18 cellular contexts compared by ENCODE assay signal in the genomic region with DNA sequence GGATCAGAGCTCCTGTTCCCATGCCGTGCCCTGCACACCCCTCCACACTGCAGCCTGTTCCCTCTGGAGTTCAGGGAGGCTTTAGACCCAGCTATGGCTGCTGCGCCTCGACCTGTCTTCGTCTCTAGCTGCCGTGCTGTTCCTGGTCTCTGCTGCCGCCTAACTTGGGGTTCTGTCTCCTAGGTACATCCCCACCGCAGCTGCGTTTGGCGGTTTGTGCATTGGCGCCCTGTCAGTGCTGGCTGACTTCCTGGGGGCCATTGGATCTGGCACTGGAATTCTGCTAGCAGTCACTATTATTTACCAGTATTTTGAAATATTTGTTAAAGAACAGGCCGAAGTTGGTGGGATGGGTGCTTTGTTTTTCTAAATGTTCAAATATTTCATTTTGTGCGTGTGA. TPM values are rescaled to one million over a fixed set of nuclear protein-coding genes. Genes with fewer than 3 reads are reported as not detected.
DNase-seq lines count a peak whose midpoint lies in the region; ATAC-seq and TF ChIP-seq lines count a peak whose summit lies in the region.
"Had no signal": no experiment of that assay in that cellular context is flagged by ENCODE, and none has a peak within 500 bp of the region (broad histone marks: within the 10 kb centered on the region; RNA-seq: fewer than 3 reads in every experiment).

No MANE protein-coding gene starts in this region.

- no peak overlapping the region for H4K8ac ChIP-seq in H9 (replicated peaks; ENCODE audit: insufficient read length, low read depth, low read length)
- H4K8ac ChIP-seq in neuronal stem cell (ENCODE audit: low read depth, low read length), result no peak overlapping the region

- no peak overlapping the region for H2BK5ac ChIP-seq in H9 (ENCODE audit: insufficient read length, low read length)
- no peak overlapping the region for H2BK5ac ChIP-seq in neuronal stem cell (ENCODE audit: low read length)

- no peaks in the 10 kb centered on the region for H3K79me1 ChIP-seq in H9 (ENCODE audit: insufficient read depth, low read depth, low read length, poor library complexity, severe bottlenecking)
- H3K79me1 ChIP-seq in neuronal stem cell (ENCODE audit: low read depth, low read length), result no peaks in the 10 kb centered on the region

- H3T11ph ChIP-seq in H9 (ENCODE audit: low read length), result no peak overlapping the region

- H3K4me3 ChIP-seq in neuronal stem cell (ENCODE audit: low read length in 2 of 2), result peak overlapping the region in 1 of 2 donors; percentile 31
- H3K4me3 ChIP-seq: GM23248, PC-9 had no signal

- H3K9me3 ChIP-seq in H9 (ENCODE audit: control insufficient read depth, low read depth, low read length) (no peaks in the 10 kb centered on the region), neuronal stem cell (replicated peaks in 1 of 2; ENCODE audit: control insufficient read depth in 2 of 2, insufficient read depth in 1 of 2, low read depth in 1 of 2, low read length in 2 of 2) (no peaks in the 10 kb centered on the region)

- no peak overlapping the region for H2BK20ac ChIP-seq in H9 (ENCODE audit: low read depth, low read length, poor library complexity, severe bottlenecking)

- peaks cover 0 to 3% of the 10 kb centered on the region in 2 experiments; a peak in 2 of 4 replicates for H3K4me1 Mint-ChIP-seq in H9
- no peaks in the 10 kb centered on the region for H3K4me1 Mint-ChIP-seq in activated CD8-positive, alpha-beta memory T cell treated with anti-CD3 and anti-CD28 coated beads, Interleukin-2, amount 10 ng/mL, durations not matched to agents 7 days and 5 days

- H3K4me3 Mint-ChIP-seq in H9, result no peak overlapping the region
- no peak overlapping the region for H3K4me3 Mint-ChIP-seq in activated CD8-positive, alpha-beta memory T cell treated with anti-CD3 and anti-CD28 coated beads, Interleukin-2, amount 10 ng/mL, durations not matched to agents 7 days and 5 days

- H2BK15ac ChIP-seq in H9 (ENCODE audit: low read depth, low read length), result no peak overlapping the region
- H2BK15ac ChIP-seq in neuronal stem cell (ENCODE audit: low read length), result no peak overlapping the region

- no CpG with 5 or more reads among the region's 12 CpGs for WGBS in H9 (ENCODE audit: extremely low coverage, insufficient read length, low lambda C conversion rate)
- WGBS in neuronal stem cell (ENCODE audit: extremely low coverage in 2 of 2, insufficient read length in 2 of 2, insufficient replicate concordance in 1 of 2), 2 donors, result no CpG with 5 or more reads among the region's 12 CpGs

- no peaks in the 10 kb centered on the region for H4K20me1 ChIP-seq in H9 (ENCODE audit: control insufficient read depth, insufficient read depth, insufficient read length)

- H2BK120ac ChIP-seq in H9 (ENCODE audit: low read depth, low read length, poor library complexity, severe bottlenecking), result no peak overlapping the region
- no peak overlapping the region for H2BK120ac ChIP-seq in neuronal stem cell (ENCODE audit: low read depth, low read length)

- no peaks in the 10 kb centered on the region for H3K79me2 ChIP-seq in H9 (ENCODE audit: insufficient read depth, low read length)

- H3K23me2 ChIP-seq in H9 (ENCODE audit: insufficient read length, low read depth, low read length, poor library complexity, severe bottlenecking), result no peaks in the 10 kb centered on the region

- H4K91ac ChIP-seq in H9 (ENCODE audit: insufficient read length, low read depth, low read length), result no peak overlapping the region
- no peak overlapping the region for H4K91ac ChIP-seq in neuronal stem cell (ENCODE audit: low read depth, low read length, poor library complexity)

- H3K23ac ChIP-seq in H9 (ENCODE audit: insufficient read length, low read depth, low read length), result no peak overlapping the region
- H3K23ac ChIP-seq in neuronal stem cell (ENCODE audit: low read depth, low read length, poor library complexity), result peak overlapping the region; percentile 40

- H3K4me1 ChIP-seq in H9 (ENCODE audit: insufficient read depth, low read length), result no peaks in the 10 kb centered on the region
- no peaks in the 10 kb centered on the region for H3K4me1 ChIP-seq in neuronal stem cell (ENCODE audit: control insufficient read depth in 2 of 2, insufficient read depth in 1 of 2, low read depth in 1 of 2, low read length in 2 of 2)

- H3K18ac ChIP-seq in H9 (ENCODE audit: insufficient read length, low read depth, low read length) (no peak overlapping the region), neuronal stem cell (ENCODE audit: low read length) (no peak overlapping the region)

- H3K14ac ChIP-seq in H9 (ENCODE audit: insufficient read depth, low read length) (no peak overlapping the region), neuronal stem cell (ENCODE audit: low read length) (no peak overlapping the region)

- H3K27ac Mint-ChIP-seq in H9, result peak overlapping the region in 2 of 3 experiments; percentile 57 to 60; a peak in 1 of 7 replicates
- H3K27ac Mint-ChIP-seq in activated CD8-positive, alpha-beta memory T cell treated with anti-CD3 and anti-CD28 coated beads, Interleukin-2, amount 10 ng/mL, durations not matched to agents 7 days and 5 days, result no peak overlapping the region

- H3K4ac ChIP-seq in H9 (ENCODE audit: low read depth, low read length) (no peak overlapping the region), neuronal stem cell (ENCODE audit: low read length) (no peak overlapping the region)

- H3K36me3 ChIP-seq in neuronal stem cell (replicated peaks in 1 of 2; ENCODE audit: control insufficient read depth in 2 of 2, insufficient read depth in 2 of 2, low read length in 2 of 2), result peaks cover 31 to 96% of the 10 kb centered on the region in 2 donors

- no peak overlapping the region for H2AFZ ChIP-seq in H9 (ENCODE audit: low read length)
- no peak overlapping the region for H2AFZ ChIP-seq in neuronal stem cell (ENCODE audit: low read length)
- H2AFZ ChIP-seq: GM23248, PC-9 had no signal

- peaks cover 9 to 78% (median 47%) of the 10 kb centered on the region in 3 experiments; a peak in 6 of 7 replicates for H3K36me3 Mint-ChIP-seq in H9 (ENCODE audit: insufficient read depth in 1 of 3, low read depth in 3 of 3)
- peaks cover 53% of the 10 kb centered on the region for H3K36me3 Mint-ChIP-seq in activated CD8-positive, alpha-beta memory T cell treated with anti-CD3 and anti-CD28 coated beads, Interleukin-2, amount 10 ng/mL, durations not matched to agents 7 days and 5 days

- H2BK12ac ChIP-seq in H9 (ENCODE audit: insufficient read length, low read depth, low read length) (no peak overlapping the region), neuronal stem cell (ENCODE audit: low read length) (no peak overlapping the region)

- ATAC-seq in activated CD8-positive, alpha-beta memory T cell treated with anti-CD3 and anti-CD28 coated beads, Interleukin-2, amount 10 ng/mL, durations not matched to agents 7 days and 5 days, result no peak

- H3K27ac ChIP-seq in H9 (ENCODE audit: insufficient read length, low read depth, low read length), result no peak overlapping the region
- peak overlapping the region; percentile 26 for H3K27ac ChIP-seq in angular gyrus (ENCODE audit: low read depth, low read length)
- peak overlapping the region; percentile 80 for H3K27ac ChIP-seq in layer of hippocampus (ENCODE audit: low read depth, low read length)
- no peak overlapping the region for H3K27ac ChIP-seq in neuronal stem cell (replicated peaks; ENCODE audit: low read length)
- H3K27ac ChIP-seq: GM23248, KMS-11, PC-9 had no signal

- no peak overlapping the region for H3K4me2 ChIP-seq in H9 (ENCODE audit: insufficient read depth, insufficient read length, low read length)
- no peak overlapping the region for H3K4me2 ChIP-seq in neuronal stem cell (ENCODE audit: insufficient read depth, low read length, poor library complexity, severe bottlenecking)
- H3K4me2 ChIP-seq: KMS-11, PC-9 had no signal

- no peaks in the 10 kb centered on the region for H3K27me3 Mint-ChIP-seq in H9 (ENCODE audit: low read depth)
- H3K27me3 Mint-ChIP-seq in activated CD8-positive, alpha-beta memory T cell treated with anti-CD3 and anti-CD28 coated beads, Interleukin-2, amount 10 ng/mL, durations not matched to agents 7 days and 5 days, result no peaks in the 10 kb centered on the region

- H3K56ac ChIP-seq in H9 (ENCODE audit: insufficient read length, low read depth, low read length), result no peak overlapping the region

- H4K5ac ChIP-seq in H9 (ENCODE audit: insufficient read length, low read depth, low read length), result no peak overlapping the region

- H3K27me3 ChIP-seq in H9 (ENCODE audit: insufficient read depth, low read length) (no peaks in the 10 kb centered on the region), layer of hippocampus (ENCODE audit: control insufficient read depth, insufficient read depth, low read length) (no peaks in the 10 kb centered on the region), neuronal stem cell (ENCODE audit: control insufficient read depth in 3 of 3, insufficient read depth in 3 of 3, low read depth in 1 of 3, low read length in 3 of 3) (no peaks in the 10 kb centered on the region)

- TF ChIP-seq CTCF in H9 (conservative IDR thresholded peaks at IDR 0.05), result no peak

- CTCF ChIA-PET in activated CD8-positive, alpha-beta memory T cell treated with anti-CD3 and anti-CD28 coated beads, Interleukin-2, amount 10 ng/mL, durations not matched to agents 7 days and 5 days (lab: Charles Lee), result no interaction called here

- no peaks in the 10 kb centered on the region for H3K9me3 Mint-ChIP-seq in H9
- no peaks in the 10 kb centered on the region for H3K9me3 Mint-ChIP-seq in activated CD8-positive, alpha-beta memory T cell treated with anti-CD3 and anti-CD28 coated beads, Interleukin-2, amount 10 ng/mL, durations not matched to agents 7 days and 5 days (ENCODE audit: low read depth)

- H3K9ac ChIP-seq in H9 (ENCODE audit: extremely low read depth, insufficient read length, low read length), result no peak overlapping the region
- H3K9ac ChIP-seq in neuronal stem cell (ENCODE audit: low read depth, low read length, poor library complexity), result no peak overlapping the region
- H3K9ac ChIP-seq: GM23248, KMS-11 had no signal

- DNase-seq in H9, result no peak
- DNase-seq in neuronal stem cell (ENCODE audit: low spot score), result no peak
- DNase-seq in NCI-H82 treated with DMSO at 0.1 percent for 48 hours (lab: John Stamatoyannopoulos, UW; ENCODE audit: unreplicated experiment), result no peak
- DNase-seq in activated CD8-positive, alpha-beta memory T cell treated with anti-CD3 and anti-CD28 coated beads, Interleukin-2, amount 10 ng/mL, durations not matched to agents 7 days and 5 days, result no peak
- DNase-seq in NCI-H1694 (lab: John Stamatoyannopoulos, UW), result no peak
- DNase-seq: ACHN, AML-193, COR-L47, DMS153, GM23248, NCI-H1092, NCI-H146, NCI-H510A treated with DMSO at 0.1 percent for 48 hours, NCI-H82, PC-9 had no signal

- H2AK5ac ChIP-seq in H9 (ENCODE audit: insufficient read length, low read length) (no peak overlapping the region), neuronal stem cell (ENCODE audit: low read depth, low read length) (no peak overlapping the region)

RNA-seq across cellular contexts. Expression of a gene that starts 31.6 kb away (rescaled TPM):
- total RNA-seq in H9 (2021), result 109 and 117 TPM in 2 replicates
- polyA plus RNA-seq in neuronal stem cell (2013, experiment 1 of 2), result 54.4 TPM
- 59.3 TPM for polyA plus RNA-seq in neuronal stem cell (2013, experiment 2 of 2)
- total RNA-seq in activated CD8-positive, alpha-beta memory T cell treated with anti-CD3 and anti-CD28 coated beads, Interleukin-2, amount 10 ng/mL, durations not matched to agents 7 days and 5 days, result 100 to 1,000 TPM; 107 to 125 TPM

RNA-seq across cellular contexts. Expression of a gene that starts 31.9 kb away (rescaled TPM):
- 154 and 159 TPM in 2 replicates for total RNA-seq in H9 (2021)
- polyA plus RNA-seq in neuronal stem cell (2013, experiment 1 of 2), result 121 TPM
- polyA plus RNA-seq in neuronal stem cell (2013, experiment 2 of 2), result 123 TPM
- 100 to 1,000 TPM in 1 of 2 experiments, 10 to 100 TPM in 1; 95.2 to 130 TPM for total RNA-seq in activated CD8-positive, alpha-beta memory T cell treated with anti-CD3 and anti-CD28 coated beads, Interleukin-2, amount 10 ng/mL, durations not matched to agents 7 days and 5 days

RNA-seq across cellular contexts. Expression of a gene that starts 34.6 kb away (rescaled TPM):
- 13.9 TPM in 2 replicates for total RNA-seq in H9 (2021)
- 20.9 TPM for polyA plus RNA-seq in neuronal stem cell (2013, experiment 1 of 2)
- 21.3 TPM for polyA plus RNA-seq in neuronal stem cell (2013, experiment 2 of 2)
- 10 to 100 TPM; 13.9 to 16.1 TPM for total RNA-seq in activated CD8-positive, alpha-beta memory T cell treated with anti-CD3 and anti-CD28 coated beads, Interleukin-2, amount 10 ng/mL, durations not matched to agents 7 days and 5 days

Comparison
In these comparisons a context has a peak if more than half of its experiments do, and no peak if none do; other contexts are left out.
1. H3K27ac ChIP-seq: peak in angular gyrus (single experiment) and layer of hippocampus (single experiment); none in H9 (single experiment) and neuronal stem cell (single experiment).